Comparison of ENCODE assay signal across 15 cellular contexts in the genomic region with DNA sequence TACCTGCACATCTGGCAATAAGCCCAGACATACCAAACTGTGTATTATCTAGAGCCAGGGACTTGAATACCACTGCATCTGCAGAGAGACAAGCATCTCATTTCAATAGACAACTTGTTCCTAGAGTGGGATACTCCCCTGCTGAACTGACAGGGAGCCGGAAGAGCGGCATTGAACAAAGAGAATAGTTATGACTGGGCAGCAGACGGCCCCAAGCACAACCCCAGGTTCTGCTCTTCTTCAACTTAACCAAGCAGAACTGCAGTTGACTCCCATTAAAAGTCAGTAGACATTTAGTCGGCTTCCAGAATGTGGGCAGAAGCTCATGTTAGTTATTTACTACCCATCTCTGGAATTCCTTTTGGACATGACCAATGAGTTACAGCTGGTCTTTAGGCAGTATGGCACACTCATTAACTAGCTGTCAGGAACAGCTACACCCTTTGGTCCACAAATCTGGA.
A peak's percentile ranks its signal among the peaks of the same experiment; 100 is the strongest.
DNase-seq lines count a peak whose midpoint lies in the region; ATAC-seq and TF ChIP-seq lines count a peak whose summit lies in the region.
"Had no signal": no experiment of that assay in that cellular context is flagged by ENCODE, and none has a peak within 500 bp of the region (broad histone marks: within the 10 kb centered on the region; RNA-seq: fewer than 3 reads in every experiment).

No MANE protein-coding gene starts in this region.

- H3K4me3 ChIP-seq in HFF-Myc (replicated peaks; ENCODE audit: low read depth, low read length), result no peak overlapping the region
- H3K4me3 ChIP-seq in endodermal cell (ENCODE audit: low read length), result no peak overlapping the region
- H3K4me3 ChIP-seq in mesodermal cell (ENCODE audit: extremely low read depth, insufficient read depth, low read length, poor library complexity, severe bottlenecking), result no peak overlapping the region
- no peak overlapping the region for H3K4me3 ChIP-seq in brain microvascular endothelial cell (ENCODE audit: low read depth, low read length)
- no peak overlapping the region for H3K4me3 ChIP-seq in Karpas-422 (ENCODE audit: low read length)
- H3K4me3 ChIP-seq: left lung, vagina had no signal

- H3K36me3 Mint-ChIP-seq in endodermal cell (ENCODE audit: low read depth), result no peaks in the 10 kb centered on the region

- H3K79me2 ChIP-seq in Karpas-422 (ENCODE audit: low read length), result no peaks in the 10 kb centered on the region
- H3K79me2 ChIP-seq: parathyroid adenoma had no signal

- H3K9ac ChIP-seq in endodermal cell (ENCODE audit: extremely low read depth, low read length, poor library complexity, severe bottlenecking) (no peak overlapping the region), Karpas-422 (ENCODE audit: low read length) (no peak overlapping the region)
- H3K9ac ChIP-seq: parathyroid adenoma had no signal

- H3K27me3 Mint-ChIP-seq in endodermal cell (ENCODE audit: insufficient read depth), result no peaks in the 10 kb centered on the region

- 83 to 94% methylated on average over 4 of the region's 4 CpGs for WGBS in endodermal cell (ENCODE audit: insufficient coverage in 1 of 2, insufficient read length in 1 of 2), 2 experiments
- WGBS in mesodermal cell (ENCODE audit: insufficient coverage in 2 of 2), 2 experiments, result 58 to 88% methylated on average over 1 to 2 of the region's 4 CpGs

- in situ Hi-C loops in brain microvascular endothelial cell (cut with HindIII; ENCODE audit: low pct_ligation_motif_present, low sequenced_read_pairs), result no loop called here

- H2AFZ ChIP-seq in Karpas-422 (ENCODE audit: low read length), result no peak overlapping the region
- H2AFZ ChIP-seq: parathyroid adenoma had no signal

- no peak for TF ChIP-seq CTCF in HFF-Myc (IDR thresholded peaks at IDR 0.05; ENCODE audit: low read depth, low read length, missing control alignments)
- TF ChIP-seq CTCF in endodermal cell (conservative IDR thresholded peaks at IDR 0.05), result no peak
- no peak for TF ChIP-seq CTCF in brain microvascular endothelial cell (IDR thresholded peaks at IDR 0.05; ENCODE audit: low read depth, low read length, missing control alignments)

- H3K4me1 ChIP-seq in endodermal cell (ENCODE audit: control insufficient read depth, insufficient read depth, low read length), result peaks cover 8% of the 10 kb centered on the region
- peaks cover 15% of the 10 kb centered on the region for H3K4me1 ChIP-seq in mesodermal cell (ENCODE audit: control insufficient read depth, insufficient read depth, low read length, poor library complexity, severe bottlenecking)
- no peaks in the 10 kb centered on the region for H3K4me1 ChIP-seq in Karpas-422 (ENCODE audit: low read length)
- H3K4me1 ChIP-seq: left lung, parathyroid adenoma, vagina had no signal

- H3K36me3 ChIP-seq in endodermal cell (ENCODE audit: control insufficient read depth, insufficient read depth, low read length), result peaks cover 61% of the 10 kb centered on the region
- H3K36me3 ChIP-seq in mesodermal cell (ENCODE audit: control insufficient read depth, insufficient read depth, low read length), result peaks cover 30% of the 10 kb centered on the region
- H3K36me3 ChIP-seq in brain microvascular endothelial cell (replicated peaks), result peaks cover 30% of the 10 kb centered on the region
- no peaks in the 10 kb centered on the region for H3K36me3 ChIP-seq in Karpas-422 (ENCODE audit: insufficient read depth, low read length)
- H3K36me3 ChIP-seq: left lung, vagina had no signal

- no peak overlapping the region for H3K27ac Mint-ChIP-seq in endodermal cell
- H3K27ac Mint-ChIP-seq: B cell had no signal

- peak; percentile 31 for DNase-seq in AG08395 (ENCODE audit: low spot score)
- DNase-seq in HFF-Myc (ENCODE audit: extremely low read depth, low read depth), result peak; percentile 74
- no peak for DNase-seq in endodermal cell
- no peak for DNase-seq in brain microvascular endothelial cell
- DNase-seq in SKM-1 (lab: John Stamatoyannopoulos, UW; ENCODE audit: unreplicated experiment), result no peak
- no peak for DNase-seq in Karpas-422
- DNase-seq: activated CD8-positive, alpha-beta memory T cell treated with anti-CD3 and anti-CD28 coated beads for 24 hours; activated naive CD4-positive, alpha-beta T cell; left lung; stimulated activated CD4-positive, alpha-beta T cell treated with anti-CD3 and anti-CD28 coated beads, Interleukin-1b, Interleukin-23, amount 100 ng/mL, for 48 hours had no signal

- ATAC-seq in GM18909 (IDR thresholded peaks at IDR 0.05; ENCODE audit: poor library complexity, unreplicated experiment), result no peak
- ATAC-seq: left lung had no signal

- H3K27me3 ChIP-seq in endodermal cell (ENCODE audit: control insufficient read depth, insufficient read depth, low read length, poor library complexity, severe bottlenecking), result no peaks in the 10 kb centered on the region
- H3K27me3 ChIP-seq in brain microvascular endothelial cell (replicated peaks), result no peaks in the 10 kb centered on the region
- H3K27me3 ChIP-seq in Karpas-422 (ENCODE audit: low read length), result no peaks in the 10 kb centered on the region
- H3K27me3 ChIP-seq: left lung, vagina had no signal

- H3K9me3 ChIP-seq in endodermal cell (ENCODE audit: control insufficient read depth, low read length), result no peaks in the 10 kb centered on the region
- H3K9me3 ChIP-seq in mesodermal cell (ENCODE audit: control insufficient read depth, low read length), result no peaks in the 10 kb centered on the region
- no peaks in the 10 kb centered on the region for H3K9me3 ChIP-seq in Karpas-422 (ENCODE audit: low read length)
- H3K9me3 ChIP-seq: left lung, vagina had no signal

- no peak overlapping the region for H3K4me2 ChIP-seq in Karpas-422 (ENCODE audit: low read depth, low read length, poor library complexity, severe bottlenecking)

- no peak overlapping the region for H3K4me3 Mint-ChIP-seq in endodermal cell
- H3K4me3 Mint-ChIP-seq: B cell had no signal

- no peaks in the 10 kb centered on the region for H3K9me3 Mint-ChIP-seq in endodermal cell

- H4K20me1 ChIP-seq in Karpas-422 (ENCODE audit: insufficient read depth, low read depth, low read length), result no peaks in the 10 kb centered on the region

- no peaks in the 10 kb centered on the region for H3K9me2 ChIP-seq in Karpas-422 (replicated peaks; ENCODE audit: insufficient read depth, low read length)

- H3K4me1 Mint-ChIP-seq in endodermal cell, result peaks cover 30% of the 10 kb centered on the region

- peak overlapping the region; percentile 61 for H3K27ac ChIP-seq in endodermal cell (ENCODE audit: low read depth, low read length)
- H3K27ac ChIP-seq in mesodermal cell (ENCODE audit: low read depth, low read length, severe bottlenecking), result peak overlapping the region; percentile 63
- H3K27ac ChIP-seq in brain microvascular endothelial cell, result no peak overlapping the region
- no peak overlapping the region for H3K27ac ChIP-seq in Karpas-422 (ENCODE audit: low read length)
- H3K27ac ChIP-seq: left lung, parathyroid adenoma, vagina had no signal

Comparison
In these comparisons a context has a peak if more than half of its experiments do, and no peak if none do; other contexts are left out.
1. DNase-seq: peak in AG08395 (single experiment) and HFF-Myc (single experiment); none in endodermal cell (single experiment), brain microvascular endothelial cell (single experiment), SKM-1 (single experiment) and Karpas-422 (single experiment).
2. H3K27ac ChIP-seq: peak in endodermal cell (single experiment) and mesodermal cell (single experiment); none in brain microvascular endothelial cell (single experiment) and Karpas-422 (single experiment).